11 cellular contexts compared by ENCODE assay signal in the genomic region with DNA sequence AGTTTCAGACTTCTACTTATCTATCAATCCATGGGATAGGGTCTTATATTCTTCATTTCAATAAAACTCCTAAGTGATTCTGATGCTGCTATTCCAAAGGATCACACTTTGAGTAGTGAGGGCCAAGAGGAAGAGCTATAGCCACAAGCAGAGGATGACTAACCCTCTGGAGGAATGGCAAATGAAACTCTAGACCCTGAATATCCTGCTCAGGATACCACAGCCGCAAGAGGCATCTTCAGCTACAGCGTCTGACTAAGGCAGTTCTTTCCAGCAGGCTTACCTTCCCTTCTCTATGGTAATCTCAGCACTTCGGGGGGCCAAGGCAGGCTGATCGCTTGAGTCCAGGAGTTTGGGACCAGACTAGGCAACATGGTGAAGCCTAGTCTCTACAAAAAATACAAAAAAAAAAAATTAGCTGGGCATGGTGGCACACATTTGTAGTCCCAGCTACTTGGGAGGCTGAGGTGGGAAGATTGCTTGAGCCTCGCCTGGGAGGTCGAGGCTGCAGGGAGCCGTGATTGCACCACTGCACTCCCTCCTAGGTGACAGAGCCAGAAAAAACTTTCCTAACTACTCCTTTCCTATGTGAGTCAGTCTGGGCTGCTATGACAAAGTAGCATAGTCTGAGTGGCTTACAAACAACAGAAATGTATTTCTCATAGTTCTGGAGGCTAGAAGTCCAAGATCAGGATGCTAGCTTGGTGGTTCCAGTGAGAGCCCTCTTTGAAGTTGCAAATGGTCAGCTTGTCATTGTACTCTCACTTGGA.
DNase-seq lines count a peak whose midpoint lies in the region; ATAC-seq and TF ChIP-seq lines count a peak whose summit lies in the region.
"Had no signal": no experiment of that assay in that cellular context is flagged by ENCODE, and none has a peak within 500 bp of the region (broad histone marks: within the 10 kb centered on the region; RNA-seq: fewer than 3 reads in every experiment).

No MANE protein-coding gene starts in this region.

- peaks cover 7 to 8% (median 7%) of the 10 kb centered on the region in 3 donors for H3K27me3 Mint-ChIP-seq in CD14-positive monocyte (ENCODE audit: low read depth in 3 of 3)
- no peaks in the 10 kb centered on the region for H3K27me3 Mint-ChIP-seq in type B pancreatic cell

- DNase-seq in CD14-positive monocyte (ENCODE audit: low spot score) (no peak), NCI-H460 (ENCODE audit: extremely low read depth, low read depth) (peak; percentile 44), cardiac fibroblast (ENCODE audit: low read depth in 2 of 2) (peak; percentile 73 to 96), type B pancreatic cell (ENCODE audit: extremely low spot score, unreplicated experiment) (no peak), GDM1 (lab: John Stamatoyannopoulos, UW) (no peak), posterior vena cava (ENCODE audit: low spot score) (no peak)
- DNase-seq: activated naive CD4-positive, alpha-beta T cell treated with Interleukin-2 at 50 U/mL for 16 hours; midbrain; stimulated activated CD4-positive, alpha-beta T cell treated with anti-CD3 and anti-CD28 coated beads, Interleukin-12 subunit alpha, Interleukin-12 subunit beta, amount 100 ng/mL, for 4 hours had no signal

- no peak for TF ChIP-seq CTCF in CD14-positive monocyte (IDR thresholded peaks at IDR 0.05)
- TF ChIP-seq CTCF in cardiac fibroblast (IDR thresholded peaks at IDR 0.05; ENCODE audit: low read depth, low read length) = peak; percentile 10
- no peak for TF ChIP-seq CTCF in type B pancreatic cell (conservative IDR thresholded peaks at IDR 0.05)

- 73 to 80% methylated on average over 2 to 4 of the region's 7 CpGs for WGBS in mesodermal cell (ENCODE audit: insufficient coverage in 2 of 2), 2 experiments

- H3K27ac ChIP-seq in mesodermal cell (ENCODE audit: low read depth, low read length, severe bottlenecking) = peak overlapping the region; percentile 47

- no peaks in the 10 kb centered on the region for H3K9me3 ChIP-seq in mesodermal cell (ENCODE audit: control insufficient read depth, low read length)

- peaks cover 0 to 5% (median 0%) of the 10 kb centered on the region in 7 donors for H3K9me3 Mint-ChIP-seq in CD14-positive monocyte
- no peaks in the 10 kb centered on the region for H3K9me3 Mint-ChIP-seq in type B pancreatic cell

- peak overlapping the region in 5 of 7 donors; percentile 15 to 81 (median 60) for H3K27ac Mint-ChIP-seq in CD14-positive monocyte
- H3K27ac Mint-ChIP-seq in type B pancreatic cell = no peak overlapping the region

- H3K4me1 Mint-ChIP-seq in CD14-positive monocyte (peaks cover 44% of the 10 kb centered on the region), type B pancreatic cell (ENCODE audit: unreplicated experiment) (peaks cover 36% of the 10 kb centered on the region)

- H3K4me1 ChIP-seq in mesodermal cell (ENCODE audit: control insufficient read depth, insufficient read depth, low read length, poor library complexity, severe bottlenecking) = peaks cover 33% of the 10 kb centered on the region

- intact Hi-C loops in CD14-positive monocyte (cut with micrococcal nuclease) = loop anchor here in 1 of 2 donors (10.0 kb wide), 2 partner anchors 123 to 293 kb away; no protein-coding TSS in a partner anchor
- intact Hi-C loops in posterior vena cava (cut with DNase I) = no loop called here

- H3K4me3 Mint-ChIP-seq in CD14-positive monocyte (no peak overlapping the region), type B pancreatic cell (no peak overlapping the region)

- H3K36me3 ChIP-seq in mesodermal cell (ENCODE audit: control insufficient read depth, insufficient read depth, low read length) = no peaks in the 10 kb centered on the region

- H3K4me3 ChIP-seq in cardiac fibroblast (replicated peaks in 1 of 2; ENCODE audit: low read depth in 2 of 2, low read length in 2 of 2) = no peak overlapping the region
- H3K4me3 ChIP-seq in mesodermal cell (ENCODE audit: extremely low read depth, insufficient read depth, low read length, poor library complexity, severe bottlenecking) = no peak overlapping the region

- ATAC-seq in GM21737 (IDR thresholded peaks at IDR 0.05; ENCODE audit: unreplicated experiment) = no peak

- H3K36me3 Mint-ChIP-seq in CD14-positive monocyte = no peaks in the 10 kb centered on the region
- H3K36me3 Mint-ChIP-seq in type B pancreatic cell = no peaks in the 10 kb centered on the region

Comparison
In these comparisons a context has a peak if more than half of its experiments do, and no peak if none do; other contexts are left out.
1. DNase-seq: peak in NCI-H460 (single experiment) and cardiac fibroblast (2 of 2); none in CD14-positive monocyte (single experiment), type B pancreatic cell (single experiment), GDM1 (single experiment) and posterior vena cava (single experiment).